ENCODE assay signal across 9 cellular contexts in genomic region chr2:102064679-102065674, GRCh38.
DNase-seq lines count a peak whose midpoint lies in the region; ATAC-seq and TF ChIP-seq lines count a peak whose summit lies in the region.
"Had no signal": no experiment of that assay in that cellular context is flagged by ENCODE, and none has a peak within 500 bp of the region (broad histone marks: within the 10 kb centered on the region; RNA-seq: fewer than 3 reads in every experiment).

No MANE protein-coding gene starts in this region.

- H3K9me3 ChIP-seq in endodermal cell (ENCODE audit: control insufficient read depth, low read length): no peaks in the 10 kb centered on the region

- TF ChIP-seq CTCF in GM23338 (conservative IDR thresholded peaks at IDR 0.05; ENCODE audit: low read depth in 2 of 2) (no peak), endodermal cell (conservative IDR thresholded peaks at IDR 0.05) (no peak)

- H3K27me3 ChIP-seq in GM23338 (ENCODE audit: insufficient read depth) (no peaks in the 10 kb centered on the region), endodermal cell (ENCODE audit: control insufficient read depth, insufficient read depth, low read length, poor library complexity, severe bottlenecking) (no peaks in the 10 kb centered on the region)

- H3K27ac Mint-ChIP-seq in GM23338 (no peak overlapping the region), endodermal cell (no peak overlapping the region)
- H3K27ac Mint-ChIP-seq: activated T-helper 1 cell treated with anti-CD3 and anti-CD28 coated beads, Interleukin-12 subunit alpha, Interleukin-12 subunit beta, Interleukin-2, Interleukin-4 antibody, amounts not matched to agents 30 ng/mL and 10 ng/mL and 1 ng/mL, durations not matched to agents 14 hours and 24 hours and 36 hours had no signal

- H3K4me1 ChIP-seq in GM23338 (ENCODE audit: insufficient read depth): no peaks in the 10 kb centered on the region
- H3K4me1 ChIP-seq in endodermal cell (ENCODE audit: control insufficient read depth, insufficient read depth, low read length): no peaks in the 10 kb centered on the region

- H3K9me2 ChIP-seq in GM23338 (ENCODE audit: insufficient read depth): no peaks in the 10 kb centered on the region; the same call in 1 of the 2 replicates

- H3K27me3 Mint-ChIP-seq in GM23338 (ENCODE audit: insufficient read depth, low read depth, poor library complexity): peaks cover 3% of the 10 kb centered on the region
- H3K27me3 Mint-ChIP-seq in endodermal cell (ENCODE audit: insufficient read depth): no peaks in the 10 kb centered on the region

- H3K36me3 ChIP-seq in GM23338 (ENCODE audit: insufficient read depth): no peaks in the 10 kb centered on the region
- H3K36me3 ChIP-seq in endodermal cell (ENCODE audit: control insufficient read depth, insufficient read depth, low read length): no peaks in the 10 kb centered on the region

- H3K36me3 Mint-ChIP-seq in GM23338 (ENCODE audit: low read depth): no peaks in the 10 kb centered on the region
- no peaks in the 10 kb centered on the region for H3K36me3 Mint-ChIP-seq in endodermal cell (ENCODE audit: low read depth)

- DNase-seq in GM23338 (ENCODE audit: low spot score) (no peak), iris pigment epithelial cell (ENCODE audit: low read depth) (peak; percentile 67), endodermal cell (no peak), A172 (ENCODE audit: low spot score) (no peak)

- no peak overlapping the region for H3K4me3 Mint-ChIP-seq in GM23338
- no peak overlapping the region for H3K4me3 Mint-ChIP-seq in endodermal cell
- H3K4me3 Mint-ChIP-seq: activated T-helper 1 cell treated with anti-CD3 and anti-CD28 coated beads, Interleukin-12 subunit alpha, Interleukin-12 subunit beta, Interleukin-2, Interleukin-4 antibody, amounts not matched to agents 30 ng/mL and 10 ng/mL and 1 ng/mL, durations not matched to agents 14 hours and 24 hours and 36 hours had no signal

- H4K20me1 ChIP-seq in GM23338 (replicated peaks; ENCODE audit: insufficient read depth): no peaks in the 10 kb centered on the region

- H3K27ac ChIP-seq in GM23338 (ENCODE audit: low read depth) (no peak overlapping the region), adipose tissue (ENCODE audit: low read depth, low read length) (peak overlapping the region; percentile 94), skin epidermis (peak overlapping the region in 20 of 21 experiments; percentile 12 to 97 (median 86)), endodermal cell (ENCODE audit: low read depth, low read length) (no peak overlapping the region)

- peak overlapping the region; percentile 78 for H2AFZ ChIP-seq in GM23338

- H3K4me2 ChIP-seq in GM23338: no peak overlapping the region

- no peak overlapping the region for H3K9ac ChIP-seq in endodermal cell (ENCODE audit: extremely low read depth, low read length, poor library complexity, severe bottlenecking)

- H3F3A ChIP-seq in GM23338 (replicated peaks; ENCODE audit: low read depth): no peaks in the 10 kb centered on the region

- 68 to 74% (median 73%) methylated on average over 17 of the region's 17 CpGs for WGBS in adipose tissue, 3 donors
- 89 to 90% methylated on average over 13 to 17 of the region's 17 CpGs for WGBS in endodermal cell (ENCODE audit: insufficient coverage in 1 of 2, insufficient read length in 1 of 2), 2 experiments

- no peaks in the 10 kb centered on the region; the same call in 2 of the 3 replicates for H3K9me3 Mint-ChIP-seq in GM23338
- no peaks in the 10 kb centered on the region for H3K9me3 Mint-ChIP-seq in endodermal cell
- H3K9me3 Mint-ChIP-seq: activated T-helper 1 cell treated with anti-CD3 and anti-CD28 coated beads, Interleukin-12 subunit alpha, Interleukin-12 subunit beta, Interleukin-2, Interleukin-4 antibody, amounts not matched to agents 30 ng/mL and 10 ng/mL and 1 ng/mL, durations not matched to agents 14 hours and 24 hours and 36 hours had no signal

- H3K4me1 Mint-ChIP-seq in GM23338: peaks cover 8% of the 10 kb centered on the region; the same call in 2 of the 3 replicates
- peaks cover 13% of the 10 kb centered on the region for H3K4me1 Mint-ChIP-seq in endodermal cell

- no peak overlapping the region for H3K4me3 ChIP-seq in GM23338
- no peak overlapping the region for H3K4me3 ChIP-seq in skin epidermis
- H3K4me3 ChIP-seq in endodermal cell (ENCODE audit: low read length): no peak overlapping the region

- ATAC-seq in GM23338 (no peak), GM21528 (IDR thresholded peaks at IDR 0.05; ENCODE audit: low FRiP score, unreplicated experiment) (no peak), HG03521 (IDR thresholded peaks at IDR 0.05; ENCODE audit: unreplicated experiment) (no peak)

- no peaks in the 10 kb centered on the region for H3K79me2 ChIP-seq in GM23338 (replicated peaks; ENCODE audit: insufficient read depth)

TF ChIP-seq in GM23338, 12 proteins besides CTCF, POLR2A, EP300 and RAD21 (continues in another document):
- TF ChIP-seq ZNF331 (CRISPR knock-in tag; IDR thresholded peaks at IDR 0.05; ENCODE audit: low read depth) (no peak), ZNF114 (CRISPR knock-in tag; IDR thresholded peaks at IDR 0.05) (no peak)
- TF ChIP-seq, protein P1, sequence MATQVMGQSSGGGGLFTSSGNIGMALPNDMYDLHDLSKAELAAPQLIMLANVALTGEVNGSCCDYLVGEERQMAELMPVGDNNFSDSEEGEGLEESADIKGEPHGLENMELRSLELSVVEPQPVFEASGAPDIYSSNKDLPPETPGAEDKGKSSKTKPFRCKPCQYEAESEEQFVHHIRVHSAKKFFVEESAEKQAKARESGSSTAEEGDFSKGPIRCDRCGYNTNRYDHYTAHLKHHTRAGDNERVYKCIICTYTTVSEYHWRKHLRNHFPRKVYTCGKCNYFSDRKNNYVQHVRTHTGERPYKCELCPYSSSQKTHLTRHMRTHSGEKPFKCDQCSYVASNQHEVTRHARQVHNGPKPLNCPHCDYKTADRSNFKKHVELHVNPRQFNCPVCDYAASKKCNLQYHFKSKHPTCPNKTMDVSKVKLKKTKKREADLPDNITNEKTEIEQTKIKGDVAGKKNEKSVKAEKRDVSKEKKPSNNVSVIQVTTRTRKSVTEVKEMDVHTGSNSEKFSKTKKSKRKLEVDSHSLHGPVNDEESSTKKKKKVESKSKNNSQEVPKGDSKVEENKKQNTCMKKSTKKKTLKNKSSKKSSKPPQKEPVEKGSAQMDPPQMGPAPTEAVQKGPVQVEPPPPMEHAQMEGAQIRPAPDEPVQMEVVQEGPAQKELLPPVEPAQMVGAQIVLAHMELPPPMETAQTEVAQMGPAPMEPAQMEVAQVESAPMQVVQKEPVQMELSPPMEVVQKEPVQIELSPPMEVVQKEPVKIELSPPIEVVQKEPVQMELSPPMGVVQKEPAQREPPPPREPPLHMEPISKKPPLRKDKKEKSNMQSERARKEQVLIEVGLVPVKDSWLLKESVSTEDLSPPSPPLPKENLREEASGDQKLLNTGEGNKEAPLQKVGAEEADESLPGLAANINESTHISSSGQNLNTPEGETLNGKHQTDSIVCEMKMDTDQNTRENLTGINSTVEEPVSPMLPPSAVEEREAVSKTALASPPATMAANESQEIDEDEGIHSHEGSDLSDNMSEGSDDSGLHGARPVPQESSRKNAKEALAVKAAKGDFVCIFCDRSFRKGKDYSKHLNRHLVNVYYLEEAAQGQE (IDR thresholded peaks at IDR 0.05; ENCODE audit: unreplicated experiment): no peak

Comparison
In these comparisons a context has a peak if more than half of its experiments do, and no peak if none do; other contexts are left out.
1. H3K27ac ChIP-seq: peak in adipose tissue (single experiment) and skin epidermis (20 of 21); none in GM23338 (single experiment) and endodermal cell (single experiment).